Comparison of ENCODE assay signal across 1 cellular context in genomic region chr2:164967781-164968228, GRCh38.
TF ChIP-seq lines count a peak whose summit lies in the region.

No MANE protein-coding gene starts in this region.

TF ChIP-seq in GM23338, 12 proteins besides CTCF, POLR2A, EP300 and RAD21 (continued from another document):
- TF ChIP-seq ZNF462 (CRISPR knock-in tag; IDR thresholded peaks at IDR 0.05) (no peak), EZH2 (IDR thresholded peaks at IDR 0.05; ENCODE audit: low read depth, unreplicated experiment) (no peak), EZH2phosphoT487 (IDR thresholded peaks at IDR 0.05; ENCODE audit: unreplicated experiment) (no peak), JUNB (IDR thresholded peaks at IDR 0.05; ENCODE audit: unreplicated experiment) (no peak), NANOG (IDR thresholded peaks at IDR 0.05; ENCODE audit: borderline replicate concordance) (no peak), STAT1 (IDR thresholded peaks at IDR 0.05; ENCODE audit: unreplicated experiment) (no peak), POLR2AphosphoS5 (IDR thresholded peaks at IDR 0.05; ENCODE audit: low read depth) (no peak)
